Comparison of ENCODE assay signal across 8 cellular contexts in genomic region chr17:39150795-39151679, GRCh38. TPM values are rescaled to one million over a fixed set of nuclear protein-coding genes. Genes with fewer than 3 reads are reported as not detected.
DNase-seq lines count a peak whose midpoint lies in the region; ATAC-seq and TF ChIP-seq lines count a peak whose summit lies in the region.

PLXDC1 (minus strand) TSS chr17:39151637; CDS start chr17:39151437, 200 bp downstream.

- H3K9me3 Mint-ChIP-seq in central memory CD8-positive, alpha-beta T cell, result no peaks in the 10 kb centered on the region
- H3K9me3 Mint-ChIP-seq in mesothelial cell of epicardium, result no peaks in the 10 kb centered on the region

- H3K4me1 Mint-ChIP-seq in central memory CD8-positive, alpha-beta T cell, result peaks cover 50% of the 10 kb centered on the region
- H3K4me1 Mint-ChIP-seq in mesothelial cell of epicardium, result peaks cover 14% of the 10 kb centered on the region

- no peak for TF ChIP-seq CTCF in mesothelial cell of epicardium (IDR thresholded peaks at IDR 0.05; ENCODE audit: unreplicated experiment)

- H3K27ac ChIP-seq in urinary bladder (ENCODE audit: low read depth), result no peak within 1 kb of the TSS

- H3K4me3 Mint-ChIP-seq in central memory CD8-positive, alpha-beta T cell, result peak within 1 kb of the TSS; percentile 100
- H3K4me3 Mint-ChIP-seq in mesothelial cell of epicardium, result peak within 1 kb of the TSS; percentile 100

- 6% methylated on average over 50 of the region's 53 CpGs for WGBS in urinary bladder

- POLR2A ChIA-PET in HEK293T (lab: Yijun Ruan, JAX), result interaction anchor here (3.8 kb wide), 1 partner anchor 13 kb away, joined by 22 read pairs; no protein-coding TSS in a partner anchor

- peak; percentile 10 for DNase-seq in activated naive CD4-positive, alpha-beta T cell treated with Interleukin-2 at 50 U/mL for 16 hours
- no peak for DNase-seq in activated naive CD4-positive, alpha-beta T cell (lab: John Stamatoyannopoulos, UW)
- DNase-seq in central memory CD8-positive, alpha-beta T cell (ENCODE audit: low spot score in 2 of 2), result no peak
- peak in 1 of 2 experiments; percentile 54 for DNase-seq in mesothelial cell of epicardium (ENCODE audit: low spot score in 2 of 2, unreplicated experiment in 2 of 2)
- DNase-seq in HEK293T (ENCODE audit: extremely low spot score), result no peak

- CTCF ChIA-PET in HEK293T (lab: Yijun Ruan, JAX), result interaction anchor here (0.7 to 1.3 kb wide), 2 partner anchors 167 to 168 kb away, joined by 3 to 6 read pairs; no protein-coding TSS in a partner anchor

- peaks cover 37% of the 10 kb centered on the region for H3K36me3 Mint-ChIP-seq in central memory CD8-positive, alpha-beta T cell (ENCODE audit: insufficient read depth)
- H3K36me3 Mint-ChIP-seq in mesothelial cell of epicardium, result no peaks in the 10 kb centered on the region

- no peaks in the 10 kb centered on the region for H3K36me3 ChIP-seq in urinary bladder (ENCODE audit: insufficient read depth)

- peak within 1 kb of the TSS; percentile 100 for H3K27ac Mint-ChIP-seq in central memory CD8-positive, alpha-beta T cell (ENCODE audit: low read depth)
- H3K27ac Mint-ChIP-seq in mesothelial cell of epicardium, result peak within 1 kb of the TSS; percentile 96

- no peaks in the 10 kb centered on the region for H3K4me1 ChIP-seq in urinary bladder (ENCODE audit: insufficient read depth)

- peaks cover 12% of the 10 kb centered on the region for H3K27me3 Mint-ChIP-seq in central memory CD8-positive, alpha-beta T cell
- H3K27me3 Mint-ChIP-seq in mesothelial cell of epicardium (ENCODE audit: low read depth), result peaks cover 32% of the 10 kb centered on the region

- peak within 1 kb of the TSS; percentile 49 for H3K4me3 ChIP-seq in urinary bladder (ENCODE audit: low read depth, low read length)

- ATAC-seq in central memory CD8-positive, alpha-beta T cell (replicated peaks; ENCODE audit: extremely low read depth, poor library complexity, severe bottlenecking), result no peak
- no peak for ATAC-seq in HG02759 (IDR thresholded peaks at IDR 0.05; ENCODE audit: unreplicated experiment)
- ATAC-seq in HG02840 (IDR thresholded peaks at IDR 0.05; ENCODE audit: low FRiP score, unreplicated experiment), result no peak

TF ChIP-seq in HEK293T, 16 proteins besides CTCF, POLR2A, EP300 and RAD21:
- no peak for TF ChIP-seq ELF4 (IDR thresholded peaks at IDR 0.05)
- no peak for TF ChIP-seq FOXM1 (IDR thresholded peaks at IDR 0.05; ENCODE audit: borderline replicate concordance)
- TF ChIP-seq LEF1 (IDR thresholded peaks at IDR 0.05; ENCODE audit: borderline replicate concordance), result no peak
- TF ChIP-seq TARDBP (IDR thresholded peaks at IDR 0.05), result no peak
- TF ChIP-seq NFRKB (IDR thresholded peaks at IDR 0.05), result no peak
- no peak for TF ChIP-seq SUZ12 (IDR thresholded peaks at IDR 0.05)
- TF ChIP-seq, protein P1, sequence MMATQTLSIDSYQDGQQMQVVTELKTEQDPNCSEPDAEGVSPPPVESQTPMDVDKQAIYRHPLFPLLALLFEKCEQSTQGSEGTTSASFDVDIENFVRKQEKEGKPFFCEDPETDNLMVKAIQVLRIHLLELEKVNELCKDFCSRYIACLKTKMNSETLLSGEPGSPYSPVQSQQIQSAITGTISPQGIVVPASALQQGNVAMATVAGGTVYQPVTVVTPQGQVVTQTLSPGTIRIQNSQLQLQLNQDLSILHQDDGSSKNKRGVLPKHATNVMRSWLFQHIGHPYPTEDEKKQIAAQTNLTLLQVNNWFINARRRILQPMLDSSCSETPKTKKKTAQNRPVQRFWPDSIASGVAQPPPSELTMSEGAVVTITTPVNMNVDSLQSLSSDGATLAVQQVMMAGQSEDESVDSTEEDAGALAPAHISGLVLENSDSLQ (IDR thresholded peaks at IDR 0.05), result no peak
- no peak for TF ChIP-seq CTBP1 (IDR thresholded peaks at IDR 0.05; ENCODE audit: borderline replicate concordance)
- TF ChIP-seq ARNT (IDR thresholded peaks at IDR 0.05), result no peak

RNA-seq across cellular contexts. Expression of gene PLXDC1, which starts in this region (rescaled TPM):
- total RNA-seq in mesothelial cell of epicardium, result 15.4 to 18.6 TPM (median 17.0 TPM) in 3 replicates
- 12.7 TPM for total RNA-seq in urinary bladder
- 7.1 TPM for polyA plus RNA-seq in urinary bladder
